ENCODE assay signal across 2 cellular contexts in the genomic region with DNA sequence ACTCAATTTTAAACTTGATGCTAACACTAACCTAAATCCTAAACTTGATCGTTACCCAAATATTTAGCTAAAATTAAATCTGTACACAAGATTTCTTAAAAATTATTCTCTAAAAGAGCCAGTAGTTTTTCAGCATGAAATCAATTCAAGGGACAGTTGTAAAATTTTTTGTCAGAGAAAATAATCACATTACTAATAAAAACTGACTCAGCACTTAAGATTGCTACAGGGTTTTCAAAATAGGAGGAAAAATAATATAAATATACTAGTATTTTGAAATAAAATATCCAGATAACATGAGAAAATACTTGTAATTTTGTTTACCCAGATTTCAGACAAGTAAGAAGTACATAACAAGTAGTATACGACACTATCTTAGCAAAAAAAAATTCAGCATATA.
TF ChIP-seq lines count a peak whose summit lies in the region.

No MANE protein-coding gene starts in this region.

TF ChIP-seq in HepG2, 621 proteins besides CTCF, POLR2A, EP300 and RAD21:
- TF ChIP-seq MZF1 (CRISPR knock-in tag; IDR thresholded peaks at IDR 0.05; ENCODE audit: borderline replicate concordance) = no peak
- TF ChIP-seq HNRNPK (IDR thresholded peaks at IDR 0.05; ENCODE audit: low read depth, low read length, poor library complexity, severe bottlenecking) = no peak
- TF ChIP-seq MAFK (conservative IDR thresholded peaks at IDR 0.05 in 1 of 2, IDR thresholded peaks at IDR 0.05 in 1 of 2; ENCODE audit: low read length in 2 of 2) = peak in 1 of 2 experiments; percentile 75; a peak in 2 of 4 replicates
- peak; percentile 50; the same call in 1 of the 2 replicates for TF ChIP-seq MAFF (IDR thresholded peaks at IDR 0.05; ENCODE audit: low read depth, low read length)
- TF ChIP-seq ZNF737 (CRISPR knock-in tag; IDR thresholded peaks at IDR 0.05; ENCODE audit: borderline replicate concordance) = no peak
- no peak for TF ChIP-seq ZNF552 (CRISPR knock-in tag; IDR thresholded peaks at IDR 0.05; ENCODE audit: borderline replicate concordance)

TF ChIP-seq in K562, 482 proteins besides CTCF, POLR2A, EP300 and RAD21:
- TF ChIP-seq, protein P1, sequence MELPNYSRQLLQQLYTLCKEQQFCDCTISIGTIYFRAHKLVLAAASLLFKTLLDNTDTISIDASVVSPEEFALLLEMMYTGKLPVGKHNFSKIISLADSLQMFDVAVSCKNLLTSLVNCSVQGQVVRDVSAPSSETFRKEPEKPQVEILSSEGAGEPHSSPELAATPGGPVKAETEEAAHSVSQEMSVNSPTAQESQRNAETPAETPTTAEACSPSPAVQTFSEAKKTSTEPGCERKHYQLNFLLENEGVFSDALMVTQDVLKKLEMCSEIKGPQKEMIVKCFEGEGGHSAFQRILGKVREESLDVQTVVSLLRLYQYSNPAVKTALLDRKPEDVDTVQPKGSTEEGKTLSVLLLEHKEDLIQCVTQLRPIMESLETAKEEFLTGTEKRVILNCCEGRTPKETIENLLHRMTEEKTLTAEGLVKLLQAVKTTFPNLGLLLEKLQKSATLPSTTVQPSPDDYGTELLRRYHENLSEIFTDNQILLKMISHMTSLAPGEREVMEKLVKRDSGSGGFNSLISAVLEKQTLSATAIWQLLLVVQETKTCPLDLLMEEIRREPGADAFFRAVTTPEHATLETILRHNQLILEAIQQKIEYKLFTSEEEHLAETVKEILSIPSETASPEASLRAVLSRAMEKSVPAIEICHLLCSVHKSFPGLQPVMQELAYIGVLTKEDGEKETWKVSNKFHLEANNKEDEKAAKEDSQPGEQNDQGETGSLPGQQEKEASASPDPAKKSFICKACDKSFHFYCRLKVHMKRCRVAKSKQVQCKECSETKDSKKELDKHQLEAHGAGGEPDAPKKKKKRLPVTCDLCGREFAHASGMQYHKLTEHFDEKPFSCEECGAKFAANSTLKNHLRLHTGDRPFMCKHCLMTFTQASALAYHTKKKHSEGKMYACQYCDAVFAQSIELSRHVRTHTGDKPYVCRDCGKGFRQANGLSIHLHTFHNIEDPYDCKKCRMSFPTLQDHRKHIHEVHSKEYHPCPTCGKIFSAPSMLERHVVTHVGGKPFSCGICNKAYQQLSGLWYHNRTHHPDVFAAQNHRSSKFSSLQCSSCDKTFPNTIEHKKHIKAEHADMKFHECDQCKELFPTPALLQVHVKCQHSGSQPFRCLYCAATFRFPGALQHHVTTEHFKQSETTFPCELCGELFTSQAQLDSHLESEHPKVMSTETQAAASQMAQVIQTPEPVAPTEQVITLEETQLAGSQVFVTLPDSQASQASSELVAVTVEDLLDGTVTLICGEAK (IDR thresholded peaks at IDR 0.05) = no peak
- TF ChIP-seq, protein P1 (CRISPR knock-in tag; IDR thresholded peaks at IDR 0.05) = no peak
- peak; percentile 6; the same call in 1 of the 2 replicates for TF ChIP-seq MAFF (IDR thresholded peaks at IDR 0.05; ENCODE audit: low read length)
- no peak for TF ChIP-seq ZFP1 (CRISPR knock-in tag; IDR thresholded peaks at IDR 0.05)
- TF ChIP-seq ZNF551 (CRISPR knock-in tag; IDR thresholded peaks at IDR 0.05) = no peak
- peak; percentile 48; the same call in 1 of the 2 replicates for TF ChIP-seq ZNF316 (IDR thresholded peaks at IDR 0.05)
- no peak for TF ChIP-seq TAF15 (IDR thresholded peaks at IDR 0.05; ENCODE audit: low read depth, low read length)
